ENCODE assay signal across 19 cellular contexts in the genomic region with DNA sequence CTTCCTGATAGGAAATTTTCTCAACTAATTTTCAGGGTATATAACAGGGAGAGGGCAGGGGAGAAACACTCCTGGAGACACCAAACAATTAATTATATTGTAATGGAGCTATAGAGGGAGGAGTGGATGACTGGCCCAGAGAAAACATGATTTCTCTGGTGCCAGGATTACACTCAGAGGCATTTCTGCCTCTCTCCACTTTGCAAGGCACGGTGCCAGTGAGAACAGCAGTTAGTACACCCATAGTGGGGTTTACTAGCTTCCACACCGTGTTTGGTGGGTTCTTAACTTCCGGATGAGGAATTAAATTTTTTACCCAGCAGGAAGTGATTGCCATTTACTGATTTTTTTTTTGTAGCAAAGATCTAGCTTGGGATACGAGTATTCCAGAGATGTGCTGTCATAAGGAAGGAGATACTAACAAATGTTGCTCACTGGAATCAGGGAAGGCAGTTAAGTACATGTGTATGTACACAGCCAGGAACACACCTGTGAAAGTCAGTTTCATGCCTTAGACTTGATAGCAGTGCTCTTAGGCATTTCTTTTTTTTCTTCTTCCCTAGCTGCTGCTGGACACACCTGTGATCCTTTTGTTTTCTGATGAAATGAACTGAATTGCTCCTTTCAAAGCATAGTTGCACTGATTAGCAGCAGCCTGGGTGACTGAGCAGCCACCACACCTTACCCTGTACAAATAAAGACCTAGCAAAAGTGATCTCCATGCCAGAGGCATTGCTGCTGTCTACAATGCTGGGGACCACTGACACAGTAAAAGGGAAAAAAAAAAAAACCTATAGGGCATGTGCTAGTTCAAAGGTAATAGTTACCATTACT.
"Had no signal": no experiment of that assay in that cellular context is flagged by ENCODE, and none has a peak within 500 bp of the region (broad histone marks: within the 10 kb centered on the region; RNA-seq: fewer than 3 reads in every experiment).

No MANE protein-coding gene starts in this region.

- H3K27me3 Mint-ChIP-seq: activated CD4-positive, alpha-beta T cell treated with anti-CD3 and anti-CD28 coated beads, Interleukin-2, amount 10 ng/mL, durations not matched to agents 7 days and 5 days; activated naive CD4-positive, alpha-beta T cell treated with anti-CD3 and anti-CD28 coated beads, Interleukin-2, amount 10 ng/mL, durations not matched to agents 7 days and 5 days; naive thymus-derived CD8-positive, alpha-beta T cell had no signal

- H3K27me3 ChIP-seq: heart left ventricle, sigmoid colon, stomach had no signal

- H3K27ac ChIP-seq: heart left ventricle, sigmoid colon, stomach had no signal

- H3K4me3 Mint-ChIP-seq: activated CD4-positive, alpha-beta T cell treated with anti-CD3 and anti-CD28 coated beads, Interleukin-2, amount 10 ng/mL, durations not matched to agents 7 days and 5 days; activated naive CD4-positive, alpha-beta T cell treated with anti-CD3 and anti-CD28 coated beads, Interleukin-2, amount 10 ng/mL, durations not matched to agents 7 days and 5 days; naive thymus-derived CD8-positive, alpha-beta T cell; T-helper 1 cell treated with Interleukin-12 subunit alpha and Interleukin-12 subunit beta and Interleukin-4 antibody, amounts not matched to agents 30 μg/mL and 1 μg/mL, for 36 hours had no signal

- H3K27ac Mint-ChIP-seq: activated CD4-positive, alpha-beta T cell treated with anti-CD3 and anti-CD28 coated beads, Interleukin-2, amount 10 ng/mL, durations not matched to agents 7 days and 5 days; activated naive CD4-positive, alpha-beta T cell treated with anti-CD3 and anti-CD28 coated beads, Interleukin-2, amount 10 ng/mL, durations not matched to agents 7 days and 5 days; activated T-helper 2 cell treated with anti-CD3 and anti-CD28 coated beads, Interferon-gamma antibody, Interleukin-2, Interleukin-4, amounts not matched to agents 10 μg/mL and 5 μg/mL and 100 μg/mL, durations not matched to agents 14 hours and 24 hours and 36 hours; naive thymus-derived CD8-positive, alpha-beta T cell; T-helper 1 cell treated with Interleukin-12 subunit alpha and Interleukin-12 subunit beta and Interleukin-4 antibody, amounts not matched to agents 30 μg/mL and 1 μg/mL, for 36 hours had no signal

- H3K4me3 ChIP-seq: heart left ventricle, sigmoid colon, stomach had no signal

- H3K4me1 Mint-ChIP-seq: activated CD4-positive, alpha-beta T cell treated with anti-CD3 and anti-CD28 coated beads, Interleukin-2, amount 10 ng/mL, durations not matched to agents 7 days and 5 days; activated naive CD4-positive, alpha-beta T cell treated with anti-CD3 and anti-CD28 coated beads, Interleukin-2, amount 10 ng/mL, durations not matched to agents 7 days and 5 days; naive thymus-derived CD8-positive, alpha-beta T cell had no signal

- FAIRE-seq: frontal cortex, keratinocyte, urothelium cell line had no signal

- H3K9me3 Mint-ChIP-seq: activated CD4-positive, alpha-beta T cell treated with anti-CD3 and anti-CD28 coated beads, Interleukin-2, amount 10 ng/mL, durations not matched to agents 7 days and 5 days; activated naive CD4-positive, alpha-beta T cell treated with anti-CD3 and anti-CD28 coated beads, Interleukin-2, amount 10 ng/mL, durations not matched to agents 7 days and 5 days; activated T-helper 2 cell treated with anti-CD3 and anti-CD28 coated beads, Interferon-gamma antibody, Interleukin-2, Interleukin-4, amounts not matched to agents 10 μg/mL and 5 μg/mL and 100 μg/mL, durations not matched to agents 14 hours and 24 hours and 36 hours; naive thymus-derived CD8-positive, alpha-beta T cell; T-helper 1 cell treated with Interleukin-12 subunit alpha and Interleukin-12 subunit beta and Interleukin-4 antibody, amounts not matched to agents 30 μg/mL and 1 μg/mL, for 36 hours had no signal

- ATAC-seq: naive thymus-derived CD8-positive, alpha-beta T cell had no signal

- DNase-seq: activated CD4-positive, alpha-beta T cell treated with anti-CD3 and anti-CD28 coated beads, Interleukin-2, amount 10 ng/mL, durations not matched to agents 7 days and 5 days; activated CD4-positive, CD25-positive, alpha-beta regulatory T cell; activated naive CD4-positive, alpha-beta T cell treated with anti-CD3 and anti-CD28 coated beads, Interleukin-2, amount 10 ng/mL, durations not matched to agents 7 days and 5 days; activated T-cell treated with anti-CD3 and anti-CD28 coated beads for 4 hours; central memory CD4-positive, alpha-beta T cell; cortex of kidney; effector CD8-positive, alpha-beta T cell; heart left ventricle; naive thymus-derived CD8-positive, alpha-beta T cell; occipital lobe; sigmoid colon; stimulated activated CD4-positive, alpha-beta T cell treated with anti-CD3 and anti-CD28 coated beads, Interleukin-4, amount 100 ng/mL, for 1 hour; stimulated activated CD8-positive, alpha-beta memory T cell treated with anti-CD3 and anti-CD28 coated beads, Interleukin-4, amount 100 ng/mL, for 48 hours; stomach had no signal

- H3K9me3 ChIP-seq: heart left ventricle, sigmoid colon, stomach had no signal

- H3K4me1 ChIP-seq: sigmoid colon had no signal
